9 cellular contexts compared by ENCODE assay signal in the genomic region with DNA sequence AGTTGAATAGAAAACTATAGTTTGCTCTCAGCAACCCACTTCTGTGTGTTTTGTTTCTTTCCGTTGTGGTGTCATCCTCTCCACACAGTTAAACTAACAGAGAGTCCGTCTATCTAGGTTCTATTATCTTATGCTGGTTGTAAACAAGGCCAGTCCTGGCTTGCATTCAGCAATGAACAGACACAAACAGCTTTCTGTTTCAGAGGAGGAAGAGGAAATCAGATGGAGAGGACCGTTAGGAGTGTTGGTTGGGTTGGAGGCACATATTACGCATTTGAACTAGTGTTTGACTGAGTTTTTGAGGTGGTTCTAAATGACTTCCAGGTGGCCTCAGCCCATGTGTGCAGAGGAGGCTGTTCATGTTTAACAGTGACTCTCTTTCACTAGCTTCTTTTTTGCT.
DNase-seq lines count a peak whose midpoint lies in the region; ATAC-seq and TF ChIP-seq lines count a peak whose summit lies in the region.
"Had no signal": no experiment of that assay in that cellular context is flagged by ENCODE, and none has a peak within 500 bp of the region (broad histone marks: within the 10 kb centered on the region; RNA-seq: fewer than 3 reads in every experiment).

No MANE protein-coding gene starts in this region.

- WGBS in aorta, 2 donors: 80 to 81% methylated on average over 4 of the region's 4 CpGs

- H3K4me3 Mint-ChIP-seq in activated T-cell treated with anti-CD3 and anti-CD28 coated beads, Interleukin-2, amount 50 U/mL, for 24 hours: no peak overlapping the region
- H3K4me3 Mint-ChIP-seq in osteocyte (ENCODE audit: unreplicated experiment): no peak overlapping the region

- peaks cover 5% of the 10 kb centered on the region for H3K9me3 Mint-ChIP-seq in activated T-cell treated with anti-CD3 and anti-CD28 coated beads, Interleukin-2, amount 50 U/mL, for 24 hours
- peaks cover 10% of the 10 kb centered on the region for H3K9me3 Mint-ChIP-seq in osteocyte (ENCODE audit: unreplicated experiment)

- H3K27me3 Mint-ChIP-seq in activated T-cell treated with anti-CD3 and anti-CD28 coated beads, Interleukin-2, amount 50 U/mL, for 24 hours: no peaks in the 10 kb centered on the region
- H3K27me3 Mint-ChIP-seq in osteocyte (ENCODE audit: unreplicated experiment): peaks cover 42% of the 10 kb centered on the region

- H3K27ac ChIP-seq in dorsolateral prefrontal cortex: peak overlapping the region in 47 of 59 donors; percentile 1 to 79 (median 51)
- peak overlapping the region; percentile 33 for H3K27ac ChIP-seq in temporal lobe (ENCODE audit: low read depth, low read length)
- no peak overlapping the region for H3K27ac ChIP-seq in aorta (ENCODE audit: low read depth in 1 of 2, low read length in 2 of 2)
- H3K27ac ChIP-seq in colonic mucosa: no peak overlapping the region

- H3K4me1 ChIP-seq in aorta (ENCODE audit: control insufficient read depth in 1 of 2, insufficient read depth in 2 of 2, low read length in 2 of 2) (no peaks in the 10 kb centered on the region), colonic mucosa (no peaks in the 10 kb centered on the region)

- H3K27me3 ChIP-seq in dorsolateral prefrontal cortex (no peaks in the 10 kb centered on the region), aorta (ENCODE audit: control insufficient read depth in 1 of 2, insufficient read depth in 2 of 2, low read length in 1 of 2) (no peaks in the 10 kb centered on the region), colonic mucosa (no peaks in the 10 kb centered on the region)

- peaks cover 38% of the 10 kb centered on the region for H3K4me1 Mint-ChIP-seq in activated T-cell treated with anti-CD3 and anti-CD28 coated beads, Interleukin-2, amount 50 U/mL, for 24 hours (ENCODE audit: low read depth)
- no peaks in the 10 kb centered on the region for H3K4me1 Mint-ChIP-seq in osteocyte (ENCODE audit: unreplicated experiment)

- no peak for ATAC-seq in aorta (ENCODE audit: low FRiP score)
- ATAC-seq: HCT116 had no signal

- no peak overlapping the region for H3K4me3 ChIP-seq in dorsolateral prefrontal cortex
- no peak overlapping the region for H3K4me3 ChIP-seq in aorta (ENCODE audit: low read length in 2 of 2)
- H3K4me3 ChIP-seq in colonic mucosa: no peak overlapping the region

- H3K36me3 ChIP-seq in aorta (ENCODE audit: control insufficient read depth in 1 of 2, insufficient read depth in 2 of 2, low read length in 1 of 2): peaks cover 2 to 7% of the 10 kb centered on the region in 2 donors
- H3K36me3 ChIP-seq in colonic mucosa: no peaks in the 10 kb centered on the region

- TF ChIP-seq CTCF in dorsolateral prefrontal cortex (IDR thresholded peaks at IDR 0.05 in 54 of 56, conservative IDR thresholded peaks at IDR 0.05 in 2 of 56; ENCODE audit: low read depth in 1 of 56, partially characterized antibody in 56 of 56) (no peak), colonic mucosa (IDR thresholded peaks at IDR 0.05) (no peak), osteocyte (IDR thresholded peaks at IDR 0.05) (no peak)

- intact Hi-C loops in dorsolateral prefrontal cortex (cut with DNase I) (no loop called here), aorta (cut with DNase I) (no loop called here), colonic mucosa (cut with DNase I) (no loop called here)

- DNase-seq in activated T-cell treated with anti-CD3 and anti-CD28 coated beads, Interleukin-2, amount 50 U/mL, for 24 hours: no peak
- no peak for DNase-seq in activated T-cell treated with anti-CD3 and anti-CD28 coated beads, Interleukin-2, amount 50 U/mL, for 48 hours
- DNase-seq in OCI-M1 (lab: John Stamatoyannopoulos, UW) (peak; percentile 12), dorsolateral prefrontal cortex (no peak), aorta (no peak), colonic mucosa (no peak), osteocyte (ENCODE audit: extremely low spot score, unreplicated experiment) (no peak)

- H3K9ac ChIP-seq in colonic mucosa (ENCODE audit: low read depth in 2 of 2, low read length in 2 of 2): no peak overlapping the region

- H3K36me3 Mint-ChIP-seq in activated T-cell treated with anti-CD3 and anti-CD28 coated beads, Interleukin-2, amount 50 U/mL, for 24 hours (ENCODE audit: low read depth): peaks cover 95% of the 10 kb centered on the region
- no peaks in the 10 kb centered on the region for H3K36me3 Mint-ChIP-seq in osteocyte (ENCODE audit: unreplicated experiment)

- peaks cover 2% of the 10 kb centered on the region for H3K9me3 ChIP-seq in aorta (ENCODE audit: control insufficient read depth, low read length)
- H3K9me3 ChIP-seq in colonic mucosa: no peaks in the 10 kb centered on the region

- H3K27ac Mint-ChIP-seq in activated T-cell treated with anti-CD3 and anti-CD28 coated beads, Interleukin-2, amount 50 U/mL, for 24 hours: peak overlapping the region; percentile 91
- H3K27ac Mint-ChIP-seq in osteocyte (ENCODE audit: unreplicated experiment): no peak overlapping the region

Comparison
In these comparisons a context has a peak if more than half of its experiments do, and no peak if none do; other contexts are left out.
1. H3K27ac ChIP-seq: peak in dorsolateral prefrontal cortex (47 of 59) and temporal lobe (single experiment); none in aorta (0 of 2) and colonic mucosa (single experiment).